ENCODE assay signal across 23 cellular contexts in genomic region chr7:51146816-51147586, GRCh38.
"Had no signal": no experiment of that assay in that cellular context is flagged by ENCODE, and none has a peak within 500 bp of the region (broad histone marks: within the 10 kb centered on the region; RNA-seq: fewer than 3 reads in every experiment).

No MANE protein-coding gene starts in this region.

- H3K9me3 ChIP-seq: SJSA1 had no signal

- FAIRE-seq: HTR-8/SVneo, RCC 7860 had no signal

- H3K4me3 ChIP-seq: SJSA1, SK-N-MC had no signal

- H3K4me2 ChIP-seq: KMS-11 had no signal

- H3K36me3 ChIP-seq: SJSA1 had no signal

- H3K27ac ChIP-seq: HL-60, KMS-11, SJSA1, SK-N-MC had no signal

- H3K27me3 ChIP-seq: SJSA1 had no signal

- H3K4me1 ChIP-seq: SJSA1 had no signal

- DNase-seq: Kasumi-1, MM.1S, NCI-H1092 treated with DMSO at 0.1 percent for 48 hours, NCI-H1436, NCI-H187, NCI-H2029, NCI-H2081 treated with DMSO at 0.1 percent for 48 hours, NCI-H2171, NCI-H226, NCI-H446, NCI-H510A, NCI-H524 treated with DMSO at 0.1 percent for 48 hours, NCI-H69, NCI-H774, Right ventricle myocardium superior, RPMI8226, SIG-M5 had no signal

- H3K9ac ChIP-seq: KMS-11 had no signal
